ENCODE assay signal across 27 cellular contexts in genomic region chr1:228243093-228243492, GRCh38.
"Had no signal": no experiment of that assay in that cellular context is flagged by ENCODE, and none has a peak within 500 bp of the region (broad histone marks: within the 10 kb centered on the region; RNA-seq: fewer than 3 reads in every experiment).

No MANE protein-coding gene starts in this region.

- H3K4me1 Mint-ChIP-seq: stimulated activated memory B cell treated with anti-CD40 and anti-IgM and Interleukin-4, amounts not matched to agents 10 μg/mL and 1 μg/mL and 100 μg/mL, for 72 hours; stimulated activated naive B cell treated with anti-CD40 and anti-IgM and Interleukin-4, amounts not matched to agents 10 μg/mL and 1 μg/mL and 100 μg/mL, for 72 hours had no signal

- H3K27ac ChIP-seq: stomach, suprapubic skin, testis, thoracic aorta, thyroid gland, tibial artery, tibial nerve, transverse colon, upper lobe of left lung, upper lobe of right lung, uterus, vagina had no signal

- H3K27me3 Mint-ChIP-seq: stimulated activated memory B cell treated with anti-CD40 and anti-IgM and Interleukin-4, amounts not matched to agents 10 μg/mL and 1 μg/mL and 100 μg/mL, for 72 hours; stimulated activated naive B cell treated with anti-CD40 and anti-IgM and Interleukin-4, amounts not matched to agents 10 μg/mL and 1 μg/mL and 100 μg/mL, for 72 hours; stimulated activated naive CD8-positive, alpha-beta T cell treated with anti-CD3 and anti-CD28 coated beads, Interleukin-15, amount 100 ng/mL, for 72 hours; stimulated activated naive CD8-positive, alpha-beta T cell treated with anti-CD3 and anti-CD28 coated beads, Interleukin-15, Interleukin-2, amounts not matched to agents 100 ng/mL and 50 ng/mL, for 24 hours had no signal

- H3K27me3 ChIP-seq: stomach, suprapubic skin, testis, thyroid gland, tibial artery, tibial nerve, transverse colon, upper lobe of left lung, upper lobe of right lung, uterus, vagina had no signal

- H3K4me1 ChIP-seq: stomach, suprapubic skin, testis, thyroid gland, tibial artery, tibial nerve, transverse colon, upper lobe of left lung, upper lobe of right lung, uterus, vagina had no signal

- H3K9me3 ChIP-seq: testis, thyroid gland had no signal

- H3K36me3 ChIP-seq: transverse colon, uterus had no signal

- H3K4me3 ChIP-seq: stomach, suprapubic skin, testis, thoracic aorta, thyroid gland, tibial artery, tibial nerve, transverse colon, upper lobe of left lung, upper lobe of right lung, uterus, vagina had no signal

- DNase-seq: stimulated activated CD4-positive, alpha-beta T cell treated with anti-CD3 and anti-CD28 coated beads, Interleukin-2, amount 100 ng/mL, for 48 hours; stimulated activated CD4-positive, alpha-beta T cell treated with anti-CD3 and anti-CD28 coated beads, Interleukin-4, amount 100 ng/mL, for 1 hour; stimulated activated CD4-positive, alpha-beta T cell treated with anti-CD3 and anti-CD28 coated beads, Interleukin-4, amount 100 ng/mL, for 24 hours; stimulated activated CD4-positive, alpha-beta T cell treated with anti-CD3 and anti-CD28 coated beads, Interleukin-4, amount 100 ng/mL, for 4 hours; stimulated activated CD8-positive, alpha-beta memory T cell treated with anti-CD3 and anti-CD28 coated beads, Interleukin-4, amount 100 ng/mL, for 48 hours; stimulated activated naive B cell treated with anti-CD40 and anti-IgM and Interleukin-4, amounts not matched to agents 10 μg/mL and 1 μg/mL and 100 μg/mL, for 72 hours; stimulated activated naive CD4-positive, alpha-beta T cell; stimulated activated naive CD4-positive, alpha-beta T cell treated with Interleukin-2 at 50 U/mL for 16 hours; stimulated activated naive CD8-positive, alpha-beta T cell treated with anti-CD3 and anti-CD28 coated beads, Interleukin-15, amount 100 ng/mL, for 72 hours; stimulated activated naive CD8-positive, alpha-beta T cell treated with anti-CD3 and anti-CD28 coated beads, Interleukin-15, Interleukin-2, amounts not matched to agents 100 U/mL and 50 U/mL, for 24 hours; stomach; substantia nigra; testis; thyroid gland; tibial artery; transverse colon; trophoblast cell; upper lobe of right lung; uterus had no signal

- H3K27ac Mint-ChIP-seq: stimulated activated effector memory CD8-positive, alpha-beta T cell treated with anti-CD3 and anti-CD28 coated beads, Interleukin-12 subunit alpha, Interleukin-12 subunit beta, amount 100 ng/mL, for 72 hours; stimulated activated memory B cell treated with anti-CD40 and anti-IgM and Interleukin-4, amounts not matched to agents 10 μg/mL and 1 μg/mL and 100 μg/mL, for 72 hours; stimulated activated naive B cell treated with anti-CD40 and anti-IgM and Interleukin-4, amounts not matched to agents 10 μg/mL and 1 μg/mL and 100 μg/mL, for 72 hours; stimulated activated naive CD8-positive, alpha-beta T cell treated with anti-CD3 and anti-CD28 coated beads, Interleukin-15, amount 100 ng/mL, for 72 hours; stimulated activated naive CD8-positive, alpha-beta T cell treated with anti-CD3 and anti-CD28 coated beads, Interleukin-15, Interleukin-2, amounts not matched to agents 100 ng/mL and 50 ng/mL, for 24 hours had no signal

- H3K4me3 Mint-ChIP-seq: stimulated activated effector memory CD8-positive, alpha-beta T cell treated with anti-CD3 and anti-CD28 coated beads, Interleukin-12 subunit alpha, Interleukin-12 subunit beta, amount 100 ng/mL, for 72 hours; stimulated activated memory B cell treated with anti-CD40 and anti-IgM and Interleukin-4, amounts not matched to agents 10 μg/mL and 1 μg/mL and 100 μg/mL, for 72 hours; stimulated activated naive B cell treated with anti-CD40 and anti-IgM and Interleukin-4, amounts not matched to agents 10 μg/mL and 1 μg/mL and 100 μg/mL, for 72 hours; stimulated activated naive CD8-positive, alpha-beta T cell treated with anti-CD3 and anti-CD28 coated beads, Interleukin-15, amount 100 ng/mL, for 72 hours; stimulated activated naive CD8-positive, alpha-beta T cell treated with anti-CD3 and anti-CD28 coated beads, Interleukin-15, Interleukin-2, amounts not matched to agents 100 ng/mL and 50 ng/mL, for 24 hours had no signal
